ENCODE assay signal across 1 cellular context in the genomic region with DNA sequence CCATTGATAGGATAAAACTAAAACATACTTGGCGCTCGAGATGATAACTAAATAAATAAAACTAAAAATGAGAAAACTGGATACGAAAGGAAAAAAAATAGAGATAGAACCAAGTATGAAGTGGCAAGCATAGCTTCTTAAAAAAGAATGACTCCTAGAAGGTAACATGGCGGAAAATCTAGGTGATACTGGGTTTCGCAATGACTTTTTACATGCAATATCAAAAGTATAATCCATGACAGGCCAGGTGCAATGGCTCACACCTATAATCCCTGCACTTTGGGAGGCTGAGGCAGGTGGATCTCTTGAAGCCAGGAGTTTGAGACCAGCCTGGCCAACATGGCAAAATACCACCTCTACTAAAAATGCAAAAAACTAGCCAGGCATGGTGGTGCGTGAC.
TF ChIP-seq lines count a peak whose summit lies in the region.

No MANE protein-coding gene starts in this region.

TF ChIP-seq in GM23338, 12 proteins besides CTCF, POLR2A, EP300 and RAD21 (continued from another document):
- TF ChIP-seq, protein P1, sequence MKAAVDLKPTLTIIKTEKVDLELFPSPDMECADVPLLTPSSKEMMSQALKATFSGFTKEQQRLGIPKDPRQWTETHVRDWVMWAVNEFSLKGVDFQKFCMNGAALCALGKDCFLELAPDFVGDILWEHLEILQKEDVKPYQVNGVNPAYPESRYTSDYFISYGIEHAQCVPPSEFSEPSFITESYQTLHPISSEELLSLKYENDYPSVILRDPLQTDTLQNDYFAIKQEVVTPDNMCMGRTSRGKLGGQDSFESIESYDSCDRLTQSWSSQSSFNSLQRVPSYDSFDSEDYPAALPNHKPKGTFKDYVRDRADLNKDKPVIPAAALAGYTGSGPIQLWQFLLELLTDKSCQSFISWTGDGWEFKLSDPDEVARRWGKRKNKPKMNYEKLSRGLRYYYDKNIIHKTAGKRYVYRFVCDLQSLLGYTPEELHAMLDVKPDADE (IDR thresholded peaks at IDR 0.05), result no peak
- TF ChIP-seq EZH2 (IDR thresholded peaks at IDR 0.05; ENCODE audit: low read depth, unreplicated experiment) (no peak), JUNB (IDR thresholded peaks at IDR 0.05; ENCODE audit: unreplicated experiment) (no peak), NANOG (IDR thresholded peaks at IDR 0.05; ENCODE audit: borderline replicate concordance) (no peak), STAT1 (IDR thresholded peaks at IDR 0.05; ENCODE audit: unreplicated experiment) (no peak), CREB1 (CRISPR knock-in tag; IDR thresholded peaks at IDR 0.05; ENCODE audit: low read depth) (no peak), ZNF331 (CRISPR knock-in tag; IDR thresholded peaks at IDR 0.05; ENCODE audit: low read depth) (no peak), POLR2AphosphoS5 (IDR thresholded peaks at IDR 0.05; ENCODE audit: low read depth) (no peak), ZNF114 (CRISPR knock-in tag; IDR thresholded peaks at IDR 0.05) (no peak), EZH2phosphoT487 (IDR thresholded peaks at IDR 0.05; ENCODE audit: unreplicated experiment) (no peak)
- TF ChIP-seq, protein P2, sequence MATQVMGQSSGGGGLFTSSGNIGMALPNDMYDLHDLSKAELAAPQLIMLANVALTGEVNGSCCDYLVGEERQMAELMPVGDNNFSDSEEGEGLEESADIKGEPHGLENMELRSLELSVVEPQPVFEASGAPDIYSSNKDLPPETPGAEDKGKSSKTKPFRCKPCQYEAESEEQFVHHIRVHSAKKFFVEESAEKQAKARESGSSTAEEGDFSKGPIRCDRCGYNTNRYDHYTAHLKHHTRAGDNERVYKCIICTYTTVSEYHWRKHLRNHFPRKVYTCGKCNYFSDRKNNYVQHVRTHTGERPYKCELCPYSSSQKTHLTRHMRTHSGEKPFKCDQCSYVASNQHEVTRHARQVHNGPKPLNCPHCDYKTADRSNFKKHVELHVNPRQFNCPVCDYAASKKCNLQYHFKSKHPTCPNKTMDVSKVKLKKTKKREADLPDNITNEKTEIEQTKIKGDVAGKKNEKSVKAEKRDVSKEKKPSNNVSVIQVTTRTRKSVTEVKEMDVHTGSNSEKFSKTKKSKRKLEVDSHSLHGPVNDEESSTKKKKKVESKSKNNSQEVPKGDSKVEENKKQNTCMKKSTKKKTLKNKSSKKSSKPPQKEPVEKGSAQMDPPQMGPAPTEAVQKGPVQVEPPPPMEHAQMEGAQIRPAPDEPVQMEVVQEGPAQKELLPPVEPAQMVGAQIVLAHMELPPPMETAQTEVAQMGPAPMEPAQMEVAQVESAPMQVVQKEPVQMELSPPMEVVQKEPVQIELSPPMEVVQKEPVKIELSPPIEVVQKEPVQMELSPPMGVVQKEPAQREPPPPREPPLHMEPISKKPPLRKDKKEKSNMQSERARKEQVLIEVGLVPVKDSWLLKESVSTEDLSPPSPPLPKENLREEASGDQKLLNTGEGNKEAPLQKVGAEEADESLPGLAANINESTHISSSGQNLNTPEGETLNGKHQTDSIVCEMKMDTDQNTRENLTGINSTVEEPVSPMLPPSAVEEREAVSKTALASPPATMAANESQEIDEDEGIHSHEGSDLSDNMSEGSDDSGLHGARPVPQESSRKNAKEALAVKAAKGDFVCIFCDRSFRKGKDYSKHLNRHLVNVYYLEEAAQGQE (IDR thresholded peaks at IDR 0.05; ENCODE audit: unreplicated experiment), result no peak
